Comparison of ENCODE assay signal across 8 cellular contexts in genomic region chr12:14885718-14886201, GRCh38. TPM values are rescaled to one million over a fixed set of nuclear protein-coding genes. Genes with fewer than 3 reads are reported as not detected.
A peak's percentile ranks its signal among the peaks of the same experiment; 100 is the strongest.
DNase-seq lines count a peak whose midpoint lies in the region; ATAC-seq and TF ChIP-seq lines count a peak whose summit lies in the region.

Gene MGP (minus strand): TSS chr12:14885854. CDS start chr12:14885791, 63 bp downstream.

- H3K27me3 ChIP-seq in CD4-positive, alpha-beta T cell (ENCODE audit: control insufficient read depth, insufficient read depth, low read length), result no peaks in the 10 kb centered on the region
- no peaks in the 10 kb centered on the region for H3K27me3 ChIP-seq in SJCRH30

- peaks cover 42% of the 10 kb centered on the region for H3K4me1 Mint-ChIP-seq in CD4-positive, alpha-beta T cell (ENCODE audit: low read depth)

- no peaks in the 10 kb centered on the region for H3K9me3 ChIP-seq in CD4-positive, alpha-beta T cell (ENCODE audit: control insufficient read depth, low read length)
- H3K9me3 ChIP-seq in SJCRH30 (replicated peaks), result no peaks in the 10 kb centered on the region

- H3K27me3 Mint-ChIP-seq in CD4-positive, alpha-beta T cell, result no peaks in the 10 kb centered on the region

- peak within 1 kb of the TSS; percentile 12; the same call in 1 of the 2 replicates for H3K4me3 ChIP-seq in SJCRH30

- no peak for ATAC-seq in CD4-positive, alpha-beta T cell (ENCODE audit: poor library complexity)
- ATAC-seq in HG02981 (IDR thresholded peaks at IDR 0.05; ENCODE audit: unreplicated experiment), result no peak

- peak within 1 kb of the TSS; percentile 86 for H3K27ac Mint-ChIP-seq in CD4-positive, alpha-beta T cell

- peaks cover 33% of the 10 kb centered on the region for H3K4me1 ChIP-seq in SJCRH30

- H3K4me3 Mint-ChIP-seq in CD4-positive, alpha-beta T cell, result peak within 1 kb of the TSS; percentile 75

- H3K27ac ChIP-seq in CD4-positive, alpha-beta T cell (ENCODE audit: low read depth, low read length), result no peak within 1 kb of the TSS
- peak within 1 kb of the TSS; percentile 70 for H3K27ac ChIP-seq in SJCRH30

- POLR2A ChIA-PET in CD4-positive, alpha-beta T cell (lab: Charles Lee), result no interaction called here

- no peaks in the 10 kb centered on the region for H3K36me3 ChIP-seq in SJCRH30

- CTCF ChIA-PET in CD4-positive, alpha-beta T cell (lab: Charles Lee), result no interaction called here

- H3K36me3 Mint-ChIP-seq in CD4-positive, alpha-beta T cell (ENCODE audit: low read depth), result no peaks in the 10 kb centered on the region

- intact Hi-C loops in CD4-positive, alpha-beta T cell (cut with DNase I, micrococcal nuclease), result loop anchor here (5.0 to 10.0 kb wide), 2 partner anchors 38 to 111 kb away; a partner anchor contains a TSS

- TF ChIP-seq CTCF in CD4-positive, alpha-beta T cell (IDR thresholded peaks at IDR 0.05), result no peak

- H3K9me3 Mint-ChIP-seq in CD4-positive, alpha-beta T cell, result no peaks in the 10 kb centered on the region

- no peak for DNase-seq in CD4-positive, alpha-beta T cell
- peak in 1 of 2 experiments; percentile 34 for DNase-seq in SJCRH30
- peak; percentile 32 for DNase-seq in fibroblast of peridontal ligament (ENCODE audit: extremely low read depth)
- DNase-seq in pons (ENCODE audit: low spot score), result peak; percentile 28
- DNase-seq in amniotic stem cell (lab: John Stamatoyannopoulos, UW), result no peak
- no peak for DNase-seq in central memory CD4-positive, alpha-beta T cell
- DNase-seq in activated naive CD4-positive, alpha-beta T cell treated with Interleukin-2 at 50 U/mL for 16 hours, result no peak

RNA-seq across cellular contexts. Expression of gene MGP, which starts in this region (rescaled TPM):
- total RNA-seq in CD4-positive, alpha-beta T cell, result 1 to 10 TPM; 1.3 to 1.8 TPM
- total RNA-seq in SJCRH30 (2014; rRNA removed; shearing (Covaris generic)), result 2.8 and 3.2 TPM in 2 replicates

Comparison
In these comparisons a context has a peak if more than half of its experiments do, and no peak if none do; other contexts are left out.
1. DNase-seq: peak in fibroblast of peridontal ligament (single experiment) and pons (single experiment); none in CD4-positive, alpha-beta T cell (0 of 10), amniotic stem cell (single experiment), central memory CD4-positive, alpha-beta T cell (single experiment) and activated naive CD4-positive, alpha-beta T cell treated with Interleukin-2 at 50 U/mL for 16 hours (single experiment).